ENCODE assay signal across 1 cellular context in genomic region chr1:156456625-156457465, GRCh38.
TF ChIP-seq lines count a peak whose summit lies in the region.

No MANE protein-coding gene starts in this region.

TF ChIP-seq in HepG2, 621 proteins besides CTCF, POLR2A, EP300 and RAD21 (continued from another document and continues in another):
- TF ChIP-seq ZBTB39 (CRISPR knock-in tag; IDR thresholded peaks at IDR 0.05): no peak
- TF ChIP-seq FOSL1 (CRISPR knock-in tag; IDR thresholded peaks at IDR 0.05; ENCODE audit: borderline replicate concordance): no peak
- TF ChIP-seq ZNF33B (CRISPR knock-in tag; IDR thresholded peaks at IDR 0.05): peak; percentile 37; the same call in 1 of the 2 replicates
- no peak for TF ChIP-seq ZNF337 (CRISPR knock-in tag; IDR thresholded peaks at IDR 0.05; ENCODE audit: borderline replicate concordance, low read depth)
- 0 out of 2 replicates have a peak, but pooled peaks have one; percentile 31 for TF ChIP-seq ZBTB14 (CRISPR knock-in tag; IDR thresholded peaks at IDR 0.05)
- TF ChIP-seq ZUFSP (CRISPR knock-in tag; IDR thresholded peaks at IDR 0.05; ENCODE audit: borderline replicate concordance): no peak
- TF ChIP-seq GABPA (IDR thresholded peaks at IDR 0.05; ENCODE audit: low read depth, low read length): peak; percentile 7; the same call in 1 of the 2 replicates
- peak; percentile 71 for TF ChIP-seq GABPA (CRISPR knock-in tag; IDR thresholded peaks at IDR 0.05; ENCODE audit: low read depth)
- no peak; the same call in 1 of the 2 replicates for TF ChIP-seq ZNF746 (CRISPR knock-in tag; IDR thresholded peaks at IDR 0.05)
- no peak for TF ChIP-seq ATM (IDR thresholded peaks at IDR 0.05; ENCODE audit: borderline replicate concordance)
- peak; percentile 47; the same call in 1 of the 2 replicates for TF ChIP-seq ZBTB46 (CRISPR knock-in tag; IDR thresholded peaks at IDR 0.05; ENCODE audit: borderline replicate concordance)
- TF ChIP-seq ZNF740 (CRISPR knock-in tag; IDR thresholded peaks at IDR 0.05): peak; percentile 11; the same call in 1 of the 2 replicates
- no peak; the same call in none of the 2 replicates for TF ChIP-seq ZNF878 (CRISPR knock-in tag; IDR thresholded peaks at IDR 0.05)
- TF ChIP-seq ZBTB1 (CRISPR knock-in tag; IDR thresholded peaks at IDR 0.05; ENCODE audit: borderline replicate concordance): no peak
- peak; percentile 92 for TF ChIP-seq SP4 (CRISPR knock-in tag; IDR thresholded peaks at IDR 0.05)
- TF ChIP-seq SNRNP70 (IDR thresholded peaks at IDR 0.05; ENCODE audit: low read depth, low read length): no peak
- TF ChIP-seq HOMEZ (CRISPR knock-in tag; IDR thresholded peaks at IDR 0.05; ENCODE audit: low read depth): peak; percentile 48; the same call in 1 of the 2 replicates
- TF ChIP-seq ZFP41 (CRISPR knock-in tag; IDR thresholded peaks at IDR 0.05; ENCODE audit: borderline replicate concordance): no peak
- TF ChIP-seq AGO2 (optimal IDR thresholded peaks at IDR 0.05; ENCODE audit: low read depth, low read length): peak; percentile 91
- TF ChIP-seq HOXA3 (CRISPR knock-in tag; IDR thresholded peaks at IDR 0.05): peak; percentile 91
- TF ChIP-seq ZNF615 (CRISPR knock-in tag; IDR thresholded peaks at IDR 0.05; ENCODE audit: borderline replicate concordance): no peak
- TF ChIP-seq TP53 (CRISPR knock-in tag; conservative IDR thresholded peaks at IDR 0.05): peak; percentile 12; the same call in 1 of the 2 replicates
- TF ChIP-seq HMG20A (CRISPR knock-in tag; IDR thresholded peaks at IDR 0.05; ENCODE audit: borderline replicate concordance): no peak
- TF ChIP-seq MED13 (CRISPR knock-in tag; IDR thresholded peaks at IDR 0.05): no peak
- no peak for TF ChIP-seq IRF2 (CRISPR knock-in tag; IDR thresholded peaks at IDR 0.05)
- TF ChIP-seq ZNF749 (CRISPR knock-in tag; IDR thresholded peaks at IDR 0.05; ENCODE audit: borderline replicate concordance): peak; percentile 62; the same call in 1 of the 2 replicates
- TF ChIP-seq ISL2 (CRISPR knock-in tag; IDR thresholded peaks at IDR 0.05): peak; percentile 73; the same call in 1 of the 2 replicates
- peak; percentile 74 for TF ChIP-seq FOSL2 (CRISPR knock-in tag; IDR thresholded peaks at IDR 0.05)
- no peak for TF ChIP-seq KLF13 (CRISPR knock-in tag; IDR thresholded peaks at IDR 0.05)
- TF ChIP-seq ZNF776 (CRISPR knock-in tag; IDR thresholded peaks at IDR 0.05): no peak; the same call in 1 of the 2 replicates
- TF ChIP-seq NBN (conservative IDR thresholded peaks at IDR 0.05): no peak
- peak; percentile 85 for TF ChIP-seq ELF1 (CRISPR knock-in tag; IDR thresholded peaks at IDR 0.05)
- TF ChIP-seq USF2 (IDR thresholded peaks at IDR 0.05; ENCODE audit: low read depth, low read length): peak; percentile 96
- TF ChIP-seq USF2 (CRISPR knock-in tag; IDR thresholded peaks at IDR 0.05; ENCODE audit: borderline replicate concordance): peak; percentile 96
- TF ChIP-seq SRF (IDR thresholded peaks at IDR 0.05; ENCODE audit: low read depth, low read length): peak; percentile 81
- no peak for TF ChIP-seq MAFK (conservative IDR thresholded peaks at IDR 0.05 in 1 of 2, IDR thresholded peaks at IDR 0.05 in 1 of 2; ENCODE audit: low read length in 2 of 2)
- no peak for TF ChIP-seq MBNL3 (CRISPR knock-in tag; conservative IDR thresholded peaks at IDR 0.05)
- TF ChIP-seq PITX1 (CRISPR knock-in tag; IDR thresholded peaks at IDR 0.05): peak; percentile 32; the same call in 1 of the 2 replicates
- TF ChIP-seq MIER3 (CRISPR knock-in tag; IDR thresholded peaks at IDR 0.05; ENCODE audit: borderline replicate concordance): peak; percentile 10; the same call in 1 of the 2 replicates
- TF ChIP-seq ZBTB2 (CRISPR knock-in tag; IDR thresholded peaks at IDR 0.05; ENCODE audit: low read depth): no peak; the same call in 1 of the 2 replicates
- TF ChIP-seq ZMAT5 (CRISPR knock-in tag; IDR thresholded peaks at IDR 0.05; ENCODE audit: borderline replicate concordance, low read depth): no peak
- peak; percentile 7; the same call in 1 of the 2 replicates for TF ChIP-seq ZBTB38 (CRISPR knock-in tag; IDR thresholded peaks at IDR 0.05)
- peak; percentile 65 for TF ChIP-seq FOXK2 (IDR thresholded peaks at IDR 0.05)
